Comparison of ENCODE assay signal across 22 cellular contexts in the genomic region with DNA sequence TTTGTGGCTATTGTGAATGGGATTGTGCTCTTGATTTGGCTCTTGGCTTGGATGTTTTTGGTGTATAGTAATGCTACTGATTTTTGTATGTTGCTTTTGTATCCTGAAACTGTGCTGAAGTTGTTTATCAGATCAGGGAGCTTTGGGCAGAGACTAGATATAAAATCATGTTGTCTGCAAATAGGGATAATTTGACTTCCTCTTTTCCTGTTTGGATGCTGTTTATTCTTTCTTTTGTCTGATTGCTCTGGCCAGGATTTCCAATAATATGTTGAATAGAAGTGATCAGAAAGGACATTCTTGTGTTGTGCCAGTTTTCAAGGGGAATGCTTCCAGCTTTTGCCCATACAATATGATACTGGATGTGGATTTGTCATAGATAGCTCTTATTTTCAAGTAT.
DNase-seq lines count a peak whose midpoint lies in the region; ATAC-seq, FAIRE-seq and TF ChIP-seq lines count a peak whose summit lies in the region.
"Had no signal": no experiment of that assay in that cellular context is flagged by ENCODE, and none has a peak within 500 bp of the region (broad histone marks: within the 10 kb centered on the region; RNA-seq: fewer than 3 reads in every experiment).

No MANE protein-coding gene starts in this region.

- H3K4me1 ChIP-seq in GM12878 (ENCODE audit: control insufficient read depth, insufficient read depth, low read length) (no peaks in the 10 kb centered on the region), endothelial cell of umbilical vein (ENCODE audit: control insufficient read depth, extremely low read depth, insufficient read depth, low read length) (no peaks in the 10 kb centered on the region), heart left ventricle (peaks cover 0 to 6% (median 0%) of the 10 kb centered on the region in 12 donors), osteoblast (ENCODE audit: insufficient read depth, low read length) (peaks cover 11% of the 10 kb centered on the region)
- H3K4me1 ChIP-seq: Caco-2 had no signal

- H3K9ac ChIP-seq in GM12878 (ENCODE audit: control insufficient read depth, insufficient read depth, low read length) (no peak overlapping the region), endothelial cell of umbilical vein (replicated peaks; ENCODE audit: extremely low read depth, insufficient read depth, low read length) (no peak overlapping the region)
- H3K9ac ChIP-seq: BLaER1 treated with 17β-estradiol and CSF1 and Interleukin-3, amounts not matched to agents 10 nM and 100 nM had no signal

- H3K79me2 ChIP-seq in GM12878 (ENCODE audit: control insufficient read depth, insufficient read depth, low read length) (no peaks in the 10 kb centered on the region), endothelial cell of umbilical vein (ENCODE audit: control insufficient read depth, insufficient read depth, low read length) (no peaks in the 10 kb centered on the region), osteoblast (ENCODE audit: insufficient read depth, low read length) (no peaks in the 10 kb centered on the region)

- no peak overlapping the region for H3K4me2 ChIP-seq in GM12878 (ENCODE audit: control insufficient read depth, insufficient read depth)
- no peak overlapping the region for H3K4me2 ChIP-seq in endothelial cell of umbilical vein (ENCODE audit: insufficient read depth, low read length)
- no peak overlapping the region for H3K4me2 ChIP-seq in osteoblast (ENCODE audit: insufficient read depth, low read length)
- H3K4me2 ChIP-seq: BLaER1 treated with 17β-estradiol and CSF1 and Interleukin-3, amounts not matched to agents 10 nM and 100 nM had no signal

- POLR2A ChIA-PET in GM12878 (lab: Charles Lee), result no interaction called here
- POLR2A ChIA-PET in endothelial cell of umbilical vein (lab: Charles Lee), result no interaction called here

- BruUV-seq in GM12878 (replicated peaks; lab: Mats Ljungman, UMichigan), result no TSS peak
- BruUV-seq in endothelial cell of umbilical vein (replicated peaks; lab: Mats Ljungman, UMichigan), result no TSS peak

- no peak for TF ChIP-seq EP300 in GM12878 (IDR thresholded peaks at IDR 0.05; ENCODE audit: borderline replicate concordance in 1 of 2, control insufficient read depth in 1 of 2, low read depth in 2 of 2, low read length in 2 of 2)

- in situ Hi-C loops in GM12878 (cut with MboI), result no loop called here

- TF ChIP-seq CTCF in GM12878 (IDR thresholded peaks at IDR 0.05 in 2 of 3, conservative IDR thresholded peaks at IDR 0.05 in 1 of 3; ENCODE audit: control insufficient read depth in 2 of 3, extremely low read depth in 1 of 3, insufficient read depth in 1 of 3, low read depth in 3 of 3, low read length in 3 of 3) (no peak), endothelial cell of umbilical vein (IDR thresholded peaks at IDR 0.05; ENCODE audit: extremely low read depth in 1 of 2, insufficient read depth in 1 of 2, low read depth in 1 of 2, low read length in 2 of 2) (no peak), heart left ventricle (IDR thresholded peaks at IDR 0.05) (no peak), osteoblast (IDR thresholded peaks at IDR 0.05; ENCODE audit: extremely low read depth, low read depth, low read length) (no peak)

- DNase-seq in OCI-M1 (lab: John Stamatoyannopoulos, UW), result peak; percentile 19
- DNase-seq in GM12878 (ENCODE audit: low read depth, low spot score), result no peak
- no peak for DNase-seq in endothelial cell of umbilical vein (ENCODE audit: low read depth, low spot score)
- no peak for DNase-seq in heart left ventricle
- no peak for DNase-seq in osteoblast (ENCODE audit: insufficient read length, low spot score, missing footprints)
- DNase-seq: AML-193; Caco-2; CD4-positive, alpha-beta T cell; CD8-positive, alpha-beta T cell; DMS 273 treated with DMSO at 0.1 percent for 48 hours; DMS153; DMS53; DMS79; DND-41; EL; GDM1 had no signal

- H3K27me3 ChIP-seq in GM12878 (replicated peaks in 1 of 2; ENCODE audit: control insufficient read depth in 2 of 2, insufficient read depth in 2 of 2, low read length in 1 of 2) (no peaks in the 10 kb centered on the region), endothelial cell of umbilical vein (ENCODE audit: control insufficient read depth in 2 of 2, insufficient read depth in 2 of 2, low read length in 2 of 2) (no peaks in the 10 kb centered on the region), heart left ventricle (no peaks in the 10 kb centered on the region), osteoblast (ENCODE audit: insufficient read depth, low read length) (no peaks in the 10 kb centered on the region)
- H3K27me3 ChIP-seq: BLaER1 treated with 17β-estradiol and CSF1 and Interleukin-3, amounts not matched to agents 10 nM and 100 nM had no signal

- no peak for TF ChIP-seq POLR2A in GM12878 (IDR thresholded peaks at IDR 0.05; ENCODE audit: low read depth, low read length)
- TF ChIP-seq POLR2A in endothelial cell of umbilical vein (IDR thresholded peaks at IDR 0.05; ENCODE audit: low read depth, low read length), result no peak
- no peak for TF ChIP-seq POLR2A in heart left ventricle (IDR thresholded peaks at IDR 0.05)

- H4K20me1 ChIP-seq in GM12878 (ENCODE audit: control insufficient read depth, insufficient read depth) (no peaks in the 10 kb centered on the region), endothelial cell of umbilical vein (replicated peaks; ENCODE audit: control insufficient read depth, extremely low read depth, insufficient read depth, low read length) (no peaks in the 10 kb centered on the region), osteoblast (ENCODE audit: insufficient read depth, low read length) (no peaks in the 10 kb centered on the region)

- H2AFZ ChIP-seq in GM12878 (ENCODE audit: control insufficient read depth, low read depth, low read length) (no peak overlapping the region), endothelial cell of umbilical vein (ENCODE audit: low read depth, low read length) (no peak overlapping the region), osteoblast (ENCODE audit: low read length) (no peak overlapping the region)

- no peak for TF ChIP-seq RAD21 in GM12878 (IDR thresholded peaks at IDR 0.05; ENCODE audit: insufficient read depth, low read depth, low read length)

- H3K27ac ChIP-seq in GM12878 (ENCODE audit: control insufficient read depth, insufficient read depth) (no peak overlapping the region), endothelial cell of umbilical vein (ENCODE audit: insufficient read depth, low read depth, low read length) (no peak overlapping the region), heart left ventricle (no peak overlapping the region), osteoblast (ENCODE audit: low read depth, low read length) (no peak overlapping the region)
- H3K27ac ChIP-seq: 22Rv1; BLaER1 treated with 17β-estradiol and CSF1 and Interleukin-3, amounts not matched to agents 10 nM and 100 nM; C4-2B had no signal

- dilution Hi-C loops in endothelial cell of umbilical vein (cut with MboI; ENCODE audit: extremely low pct_ligation_motif_present, low sequenced_read_pairs), result no loop called here

- CTCF ChIA-PET in GM12878 (lab: Yijun Ruan, JAX), result interaction anchor here (1.3 kb wide), 1 partner anchor 685 kb away, joined by 3 read pairs; no protein-coding TSS in a partner anchor
- CTCF ChIA-PET in endothelial cell of umbilical vein (lab: Charles Lee), result no interaction called here

- ATAC-seq in GM12878 (no peak), heart left ventricle (no peak)
- ATAC-seq: CD8-positive, alpha-beta T cell had no signal

- intact Hi-C loops in GM12878 (cut with micrococcal nuclease; ENCODE audit: unreplicated experiment) (no loop called here), endothelial cell of umbilical vein (cut with micrococcal nuclease) (no loop called here), heart left ventricle (cut with DNase I) (no loop called here)

- H3K9me3 ChIP-seq in GM12878 (replicated peaks; ENCODE audit: control insufficient read depth, insufficient read depth, low read length) (no peaks in the 10 kb centered on the region; the same call in 2 of the 3 replicates), endothelial cell of umbilical vein (replicated peaks; ENCODE audit: control insufficient read depth, insufficient read depth, low read length) (no peaks in the 10 kb centered on the region), heart left ventricle (peaks cover 0 to 4% (median 0%) of the 10 kb centered on the region in 12 donors), osteoblast (ENCODE audit: low read depth, low read length) (no peaks in the 10 kb centered on the region)
- H3K9me3 ChIP-seq: Caco-2 had no signal

- no peaks in the 10 kb centered on the region for H3K36me3 ChIP-seq in GM12878 (ENCODE audit: control insufficient read depth in 2 of 2, insufficient read depth in 2 of 2, low read length in 1 of 2)
- H3K36me3 ChIP-seq in endothelial cell of umbilical vein (ENCODE audit: control insufficient read depth in 2 of 2, extremely low read depth in 1 of 2, insufficient read depth in 2 of 2, low read length in 2 of 2), result no peaks in the 10 kb centered on the region
- H3K36me3 ChIP-seq in heart left ventricle, result no peaks in the 10 kb centered on the region
- H3K36me3 ChIP-seq in osteoblast (ENCODE audit: insufficient read depth, low read length), result no peaks in the 10 kb centered on the region

- no peak overlapping the region for H3K4me3 ChIP-seq in GM12878
- H3K4me3 ChIP-seq in endothelial cell of umbilical vein (replicated peaks in 1 of 3; ENCODE audit: insufficient read depth in 1 of 3, low read depth in 1 of 3, low read length in 3 of 3), result no peak overlapping the region
- H3K4me3 ChIP-seq in heart left ventricle, result no peak overlapping the region
- no peak overlapping the region for H3K4me3 ChIP-seq in osteoblast (ENCODE audit: insufficient read depth, low read length)
- H3K4me3 ChIP-seq: BLaER1 treated with 17β-estradiol and CSF1 and Interleukin-3, amounts not matched to agents 10 nM and 100 nM had no signal

- SMC1A ChIA-PET in GM12878 (lab: Charles Lee; ENCODE audit: uncharacterized antibody, unreplicated experiment), result no interaction called here

- FAIRE-seq in GM12878 (lab: Jason Lieb, UNC), result no peak
- FAIRE-seq in endothelial cell of umbilical vein (lab: Jason Lieb, UNC), result peak; percentile 8
- FAIRE-seq: A204.1, GM12891, GM19239 had no signal

- no peaks in the 10 kb centered on the region for H3K9me1 ChIP-seq in endothelial cell of umbilical vein (replicated peaks; ENCODE audit: control insufficient read depth, extremely low read depth, insufficient read depth, low read length)

- RAD21 ChIA-PET in GM12878 (lab: Charles Lee; ENCODE audit: unreplicated experiment), result no interaction called here

TF ChIP-seq in GM12878, 131 proteins besides CTCF, POLR2A, EP300 and RAD21 (continues in another document):
- 0 out of 2 replicates have a peak, but pooled peaks have one; percentile 7 for TF ChIP-seq SPI1 (IDR thresholded peaks at IDR 0.05; ENCODE audit: borderline replicate concordance, insufficient read depth, low read depth, low read length)

TF ChIP-seq in endothelial cell of umbilical vein, 7 proteins besides CTCF, POLR2A, EP300 and RAD21 (continues in another document):
- TF ChIP-seq EZH2 (IDR thresholded peaks at IDR 0.05; ENCODE audit: borderline replicate concordance, low read depth, low read length, severe bottlenecking) (no peak), POLR2AphosphoS5 (IDR thresholded peaks at IDR 0.05; ENCODE audit: insufficient read depth, low read depth, low read length) (no peak), JUN (IDR thresholded peaks at IDR 0.05; ENCODE audit: borderline replicate concordance, insufficient read depth, insufficient read length, low read depth) (no peak), MYC (IDR thresholded peaks at IDR 0.05; ENCODE audit: low read depth, low read length) (no peak), GATA2 (IDR thresholded peaks at IDR 0.05; ENCODE audit: insufficient read depth, insufficient read length, low read depth, low read length) (no peak)
